Comparison of ENCODE assay signal across 24 cellular contexts in the genomic region with DNA sequence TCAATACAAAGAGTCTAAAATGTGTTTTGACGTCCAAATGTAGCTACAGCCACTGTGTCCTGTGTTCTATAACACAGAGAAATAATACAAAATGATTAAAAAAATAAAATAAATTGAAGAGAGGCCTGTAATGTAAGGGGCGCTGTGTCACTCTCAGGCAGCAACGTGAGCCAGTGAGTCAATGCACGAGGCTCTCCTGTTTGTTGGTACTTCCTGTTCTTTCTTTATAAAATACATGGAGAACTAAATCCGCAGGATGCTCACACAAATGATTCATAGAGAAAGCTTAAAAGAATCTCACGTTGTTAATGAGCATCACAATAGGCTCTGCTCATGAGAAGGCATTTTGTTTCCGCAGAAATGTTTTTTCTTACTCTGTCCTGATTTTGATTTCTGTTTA.
"Had no signal": no experiment of that assay in that cellular context is flagged by ENCODE, and none has a peak within 500 bp of the region (broad histone marks: within the 10 kb centered on the region; RNA-seq: fewer than 3 reads in every experiment).

No MANE protein-coding gene starts in this region.

- H3K27ac Mint-ChIP-seq: activated naive CD8-positive, alpha-beta T cell; activated T-helper 2 cell treated with anti-CD3 and anti-CD28 coated beads, Interferon-gamma antibody, Interleukin-2, Interleukin-4, amounts not matched to agents 10 μg/mL and 5 μg/mL and 100 μg/mL, durations not matched to agents 14 hours and 24 hours and 36 hours; mesothelial cell of epicardium; naive thymus-derived CD8-positive, alpha-beta T cell; neural progenitor cell; progenitor cell of endocrine pancreas; stimulated activated memory B cell treated with anti-CD40 and anti-IgM and Interleukin-4, amounts not matched to agents 10 μg/mL and 1 μg/mL and 100 μg/mL, for 72 hours had no signal

- H3K4me3 Mint-ChIP-seq: activated naive CD8-positive, alpha-beta T cell; activated T-cell treated with anti-CD3 and anti-CD28 coated beads, Interleukin-2, amount 50 U/mL, for 4 hours; mesothelial cell of epicardium; naive thymus-derived CD8-positive, alpha-beta T cell; neural progenitor cell; stimulated activated memory B cell treated with anti-CD40 and anti-IgM and Interleukin-4, amounts not matched to agents 10 μg/mL and 1 μg/mL and 100 μg/mL, for 72 hours had no signal

- H3K4me1 Mint-ChIP-seq: mesothelial cell of epicardium; naive thymus-derived CD8-positive, alpha-beta T cell; stimulated activated memory B cell treated with anti-CD40 and anti-IgM and Interleukin-4, amounts not matched to agents 10 μg/mL and 1 μg/mL and 100 μg/mL, for 72 hours had no signal

- DNase-seq: activated CD4-positive, alpha-beta T cell treated with anti-CD3 and anti-CD28 coated beads, Interleukin-2, amount 50 U/mL, for 4 hours; activated CD8-positive, alpha-beta memory T cell treated with anti-CD3 and anti-CD28 coated beads, Interleukin-2, amount 50 U/mL, for 48 hours; activated naive CD4-positive, alpha-beta T cell; activated T-cell treated with anti-CD3 and anti-CD28 coated beads, Interleukin-2, amount 50 U/mL, for 4 hours; adrenal gland; effector CD4-positive, alpha-beta T cell; erythroblast; foreskin melanocyte; glutamatergic neuron; hypothalamus; left ventricle myocardium superior; mammary epithelial cell; naive thymus-derived CD8-positive, alpha-beta T cell; retina; sigmoid colon; stimulated activated CD4-positive, alpha-beta T cell treated with anti-CD3 and anti-CD28 coated beads, Interleukin-15, amount 100 ng/mL, for 24 hours; stomach; transverse colon had no signal

- H3K36me3 Mint-ChIP-seq: mesothelial cell of epicardium; stimulated activated memory B cell treated with anti-CD40 and anti-IgM and Interleukin-4, amounts not matched to agents 10 μg/mL and 1 μg/mL and 100 μg/mL, for 72 hours had no signal

- H3K9me3 Mint-ChIP-seq: activated T-cell treated with anti-CD3 and anti-CD28 coated beads, Interleukin-2, amount 50 U/mL, for 4 hours; activated T-helper 2 cell treated with anti-CD3 and anti-CD28 coated beads, Interferon-gamma antibody, Interleukin-2, Interleukin-4, amounts not matched to agents 10 μg/mL and 5 μg/mL and 100 μg/mL, durations not matched to agents 14 hours and 24 hours and 36 hours; mesothelial cell of epicardium had no signal

- H3K27me3 Mint-ChIP-seq: activated naive CD8-positive, alpha-beta T cell; stimulated activated memory B cell treated with anti-CD40 and anti-IgM and Interleukin-4, amounts not matched to agents 10 μg/mL and 1 μg/mL and 100 μg/mL, for 72 hours had no signal

- ATAC-seq: activated T-cell treated with anti-CD3 and anti-CD28 coated beads, Interleukin-2, amount 50 U/mL, for 4 hours; left ventricle myocardium superior; naive thymus-derived CD8-positive, alpha-beta T cell; stimulated activated memory B cell treated with anti-CD40 and anti-IgM and Interleukin-4, amounts not matched to agents 10 μg/mL and 1 μg/mL and 100 μg/mL, for 72 hours had no signal
